25 cellular contexts compared by ENCODE assay signal in genomic region chr4:77880784-77881183, GRCh38. TPM values are rescaled to one million over a fixed set of nuclear protein-coding genes. Genes with fewer than 3 reads are reported as not detected.
A peak's percentile ranks its signal among the peaks of the same experiment; 100 is the strongest.
DNase-seq lines count a peak whose midpoint lies in the region; ATAC-seq, FAIRE-seq and TF ChIP-seq lines count a peak whose summit lies in the region.
"Had no signal": no experiment of that assay in that cellular context is flagged by ENCODE, and none has a peak within 500 bp of the region (broad histone marks: within the 10 kb centered on the region; RNA-seq: fewer than 3 reads in every experiment).

No MANE protein-coding gene starts in this region.

- H3K9me3 ChIP-seq in suprapubic skin: no peaks in the 10 kb centered on the region
- H3K9me3 ChIP-seq: colonic mucosa, heart left ventricle, left ventricle myocardium inferior, upper lobe of left lung had no signal

- H3K4me1 ChIP-seq in suprapubic skin: peaks cover 17% of the 10 kb centered on the region
- H3K4me1 ChIP-seq: colonic mucosa, heart left ventricle, upper lobe of left lung had no signal

- FAIRE-seq in bronchial epithelial cell (lab: Jason Lieb, UNC): peak; percentile 88
- FAIRE-seq: TTC549 had no signal

- H3K27ac ChIP-seq in suprapubic skin: peak overlapping the region; percentile 73
- H3K27ac ChIP-seq: heart left ventricle, left ventricle myocardium inferior, neural progenitor cell, upper lobe of left lung had no signal

- peak; percentile 77 for ATAC-seq in HG02870 (IDR thresholded peaks at IDR 0.05; ENCODE audit: unreplicated experiment)
- ATAC-seq: activated naive CD8-positive, alpha-beta T cell treated with anti-CD3 and anti-CD28 coated beads, Interleukin-2, amount 50 U/mL, for 24 hours; GM23338; heart left ventricle; stimulated activated naive CD8-positive, alpha-beta T cell treated with anti-CD3 and anti-CD28 coated beads, Interleukin-15, amount 100 ng/mL, for 72 hours had no signal

- H3K4me3 ChIP-seq in bronchial epithelial cell (ENCODE audit: low read depth, low read length): no peak overlapping the region
- no peak overlapping the region for H3K4me3 ChIP-seq in suprapubic skin
- H3K4me3 ChIP-seq: colonic mucosa, GM23338, heart left ventricle, left ventricle myocardium inferior, neural progenitor cell, upper lobe of left lung had no signal

- TF ChIP-seq POLR2A in suprapubic skin (IDR thresholded peaks at IDR 0.05): no peak

- H3K27me3 ChIP-seq in bronchial epithelial cell (ENCODE audit: control insufficient read depth, insufficient read depth, low read length) (no peaks in the 10 kb centered on the region), suprapubic skin (no peaks in the 10 kb centered on the region)
- H3K27me3 ChIP-seq: colonic mucosa, heart left ventricle, neural progenitor cell, upper lobe of left lung had no signal

- peaks cover 1% of the 10 kb centered on the region for H3K36me3 ChIP-seq in bronchial epithelial cell (ENCODE audit: control insufficient read depth, insufficient read depth, low read length)
- H3K36me3 ChIP-seq in suprapubic skin: peaks cover 26% of the 10 kb centered on the region
- H3K36me3 ChIP-seq: colonic mucosa had no signal

- peak; percentile 11 for DNase-seq in NCI-H345 (lab: John Stamatoyannopoulos, UW)
- DNase-seq in NCI-H345 treated with DMSO at 0.1 percent for 48 hours (lab: John Stamatoyannopoulos, UW; ENCODE audit: unreplicated experiment): no peak
- DNase-seq in bronchial epithelial cell (ENCODE audit: low read depth): peak; percentile 97
- DNase-seq in suprapubic skin (ENCODE audit: low spot score in 2 of 2): no peak
- DNase-seq in Kasumi-1 (lab: John Stamatoyannopoulos, UW): no peak
- no peak for DNase-seq in NCI-H510A treated with DMSO at 0.1 percent for 48 hours (lab: John Stamatoyannopoulos, UW)
- no peak for DNase-seq in activated CD4-positive, alpha-beta T cell treated with anti-CD3 and anti-CD28 coated beads for 1 hour
- DNase-seq: activated CD4-positive, alpha-beta T cell treated with anti-CD3 and anti-CD28 coated beads, Interleukin-2, amount 10 ng/mL, durations not matched to agents 7 days and 5 days; activated CD8-positive, alpha-beta memory T cell treated with anti-CD3 and anti-CD28 coated beads, Interleukin-2, amount 50 U/mL, for 48 hours; activated effector memory CD4-positive, alpha-beta T cell treated with anti-CD3 and anti-CD28 coated beads, Interleukin-2, amount 50 U/mL, for 16 hours; activated naive CD8-positive, alpha-beta T cell treated with anti-CD3 and anti-CD28 coated beads, Interleukin-2, amount 50 U/mL, for 24 hours; colonic mucosa; DMS79 treated with DMSO at 0.1 percent for 48 hours; endodermal cell; heart left ventricle; left ventricle myocardium inferior; NCI-H1092; Right ventricle myocardium superior; stimulated activated CD4-positive, alpha-beta T cell treated with anti-CD3 and anti-CD28 coated beads, Interleukin-4, amount 100 ng/mL, for 1 hour; stimulated activated naive CD8-positive, alpha-beta T cell treated with anti-CD3 and anti-CD28 coated beads, Interleukin-15, amount 100 ng/mL, for 72 hours; upper lobe of left lung had no signal

- TF ChIP-seq CTCF in bronchial epithelial cell (IDR thresholded peaks at IDR 0.05; ENCODE audit: insufficient read depth, low read length, severe bottlenecking) (no peak), suprapubic skin (IDR thresholded peaks at IDR 0.05) (no peak)

- no peak for TF ChIP-seq EP300 in suprapubic skin (IDR thresholded peaks at IDR 0.05)

RNA-seq across cellular contexts. Expression of gene MRPL1, which starts 18.2 kb away (rescaled TPM):
- total RNA-seq in bronchial epithelial cell (24.7 and 29.4 TPM in 2 replicates), suprapubic skin (10 to 100 TPM; 13.2 to 28.2 (median 15.6) TPM)

Comparison
In these comparisons a context has a peak if more than half of its experiments do, and no peak if none do; other contexts are left out.
1. DNase-seq: peak in NCI-H345 (single experiment) and bronchial epithelial cell (single experiment); none in NCI-H345 treated with DMSO at 0.1 percent for 48 hours (single experiment), suprapubic skin (0 of 2), Kasumi-1 (0 of 2), NCI-H510A treated with DMSO at 0.1 percent for 48 hours (single experiment) and activated CD4-positive, alpha-beta T cell treated with anti-CD3 and anti-CD28 coated beads for 1 hour (single experiment).